ENCODE assay signal across 8 cellular contexts in genomic region chr2:37326285-37326684, GRCh38. TPM values are rescaled to one million over a fixed set of nuclear protein-coding genes. Genes with fewer than 3 reads are reported as not detected.
DNase-seq lines count a peak whose midpoint lies in the region; ATAC-seq and TF ChIP-seq lines count a peak whose summit lies in the region.

No MANE protein-coding gene starts in this region.

- H3K9me3 ChIP-seq in CD8-positive, alpha-beta memory T cell (ENCODE audit: low read length): no peaks in the 10 kb centered on the region

- peak overlapping the region in 1 of 8 donors; percentile 79 for H3K27ac Mint-ChIP-seq in CD8-positive, alpha-beta memory T cell
- peak overlapping the region; percentile 80 for H3K27ac Mint-ChIP-seq in osteocyte (ENCODE audit: unreplicated experiment)

- POLR2A ChIA-PET in CD8-positive, alpha-beta memory T cell (lab: Charles Lee): no interaction called here
- POLR2A ChIA-PET in RWPE1 (lab: Yijun Ruan, JAX; ENCODE audit: low non-redundant PET): no interaction called here

- no peak for ATAC-seq in GM21367 (IDR thresholded peaks at IDR 0.05; ENCODE audit: unreplicated experiment)
- ATAC-seq in HG03439 (IDR thresholded peaks at IDR 0.05; ENCODE audit: unreplicated experiment): no peak

- CTCF ChIA-PET in CD8-positive, alpha-beta memory T cell (lab: Charles Lee): interaction anchor here (1.0 to 1.7 kb wide), 2 partner anchors 17 to 103 kb away, joined by 3 read pairs; no protein-coding TSS in a partner anchor
- CTCF ChIA-PET in RWPE1 (lab: Yijun Ruan, JAX): interaction anchor here (0.7 kb wide), 1 partner anchor 53 kb away, joined by 3 read pairs; no protein-coding TSS in a partner anchor

- peaks cover 30 to 40% (median 40%) of the 10 kb centered on the region in 3 donors for H3K4me1 Mint-ChIP-seq in CD8-positive, alpha-beta memory T cell
- H3K4me1 Mint-ChIP-seq in osteocyte (ENCODE audit: unreplicated experiment): peaks cover 43% of the 10 kb centered on the region

- no peaks in the 10 kb centered on the region for H3K36me3 ChIP-seq in CD8-positive, alpha-beta memory T cell (ENCODE audit: insufficient read depth, low read length)

- no peak for TF ChIP-seq CTCF in RWPE1 (conservative IDR thresholded peaks at IDR 0.05; ENCODE audit: low read depth)
- TF ChIP-seq CTCF in fibroblast of mammary gland (conservative IDR thresholded peaks at IDR 0.05; ENCODE audit: control insufficient read depth, insufficient read depth, low read depth, low read length): no peak
- TF ChIP-seq CTCF in osteocyte (IDR thresholded peaks at IDR 0.05): no peak

- no peak overlapping the region for H3K27ac ChIP-seq in CD8-positive, alpha-beta memory T cell (ENCODE audit: low read depth, low read length)
- H3K27ac ChIP-seq in RWPE1: no peak overlapping the region; the same call in 1 of the 2 replicates

- peaks cover 6 to 8% of the 10 kb centered on the region in 2 donors for H3K27me3 Mint-ChIP-seq in CD8-positive, alpha-beta memory T cell
- H3K27me3 Mint-ChIP-seq in osteocyte (ENCODE audit: unreplicated experiment): peaks cover 3% of the 10 kb centered on the region

- DNase-seq in CD8-positive, alpha-beta memory T cell: no peak
- peak; percentile 60 for DNase-seq in RWPE1 (ENCODE audit: low spot score)
- DNase-seq in fibroblast of mammary gland (ENCODE audit: low read depth): peak; percentile 91
- DNase-seq in osteocyte (ENCODE audit: extremely low spot score, unreplicated experiment): no peak
- DNase-seq in occipital lobe (lab: John Stamatoyannopoulos, UW): no peak
- DNase-seq in DMS153 (lab: John Stamatoyannopoulos, UW): no peak

- H3K27me3 ChIP-seq in CD8-positive, alpha-beta memory T cell (ENCODE audit: insufficient read depth, low read length, poor library complexity, severe bottlenecking): no peaks in the 10 kb centered on the region

- peaks cover 0 to 5% (median 0%) of the 10 kb centered on the region in 3 donors for H3K36me3 Mint-ChIP-seq in CD8-positive, alpha-beta memory T cell
- H3K36me3 Mint-ChIP-seq in osteocyte (ENCODE audit: unreplicated experiment): no peaks in the 10 kb centered on the region

- H3K4me1 ChIP-seq in CD8-positive, alpha-beta memory T cell (ENCODE audit: insufficient read depth, low read length): peaks cover 14% of the 10 kb centered on the region

- H3K4me3 Mint-ChIP-seq in CD8-positive, alpha-beta memory T cell: peak overlapping the region in 5 of 7 donors; percentile 24 to 78 (median 54)
- peak overlapping the region; percentile 57 for H3K4me3 Mint-ChIP-seq in osteocyte (ENCODE audit: unreplicated experiment)

- H3K4me3 ChIP-seq in CD8-positive, alpha-beta memory T cell (ENCODE audit: low read length): no peak overlapping the region
- H3K4me3 ChIP-seq in fibroblast of mammary gland (ENCODE audit: control insufficient read depth, low read depth, low read length): peak overlapping the region; percentile 24

- H3K9me3 Mint-ChIP-seq in CD8-positive, alpha-beta memory T cell: no peaks in the 10 kb centered on the region
- no peaks in the 10 kb centered on the region for H3K9me3 Mint-ChIP-seq in osteocyte (ENCODE audit: unreplicated experiment)

RNA-seq across cellular contexts. Expression of gene PRKD3, which starts 1.7 kb away (rescaled TPM):
- total RNA-seq in CD8-positive, alpha-beta memory T cell: 10 to 100 TPM; 38.3 to 38.4 TPM
- polyA plus RNA-seq in CD8-positive, alpha-beta memory T cell: 22.9 TPM
- total RNA-seq in osteocyte (50.1 and 54.7 TPM in 2 replicates), occipital lobe (29.9 TPM)

RNA-seq across cellular contexts. Expression of gene QPCT, which starts 18.1 kb away (rescaled TPM):
- 1 to 10 TPM; 3.9 to 4.2 TPM for total RNA-seq in CD8-positive, alpha-beta memory T cell
- 0.26 TPM for polyA plus RNA-seq in CD8-positive, alpha-beta memory T cell
- total RNA-seq in osteocyte (not detected in 2 replicates), occipital lobe (5.9 TPM)

Comparison
In these comparisons a context has a peak if more than half of its experiments do, and no peak if none do; other contexts are left out.
1. DNase-seq: peak in RWPE1 (single experiment) and fibroblast of mammary gland (single experiment); none in CD8-positive, alpha-beta memory T cell (0 of 5), osteocyte (single experiment), occipital lobe (single experiment) and DMS153 (single experiment).